ENCODE assay signal across 10 cellular contexts in genomic region chr2:54709341-54709809, GRCh38. TPM values are rescaled to one million over a fixed set of nuclear protein-coding genes. Genes with fewer than 3 reads are reported as not detected.
DNase-seq lines count a peak whose midpoint lies in the region; ATAC-seq, FAIRE-seq and TF ChIP-seq lines count a peak whose summit lies in the region.
"Had no signal": no experiment of that assay in that cellular context is flagged by ENCODE, and none has a peak within 500 bp of the region (broad histone marks: within the 10 kb centered on the region; RNA-seq: fewer than 3 reads in every experiment).

No MANE protein-coding gene starts in this region.

- H3K36me3 Mint-ChIP-seq in activated T-helper 17 cell treated with anti-CD3 and anti-CD28 coated beads, Interleukin-2, amount 50 U/mL, for 72 hours (ENCODE audit: low read depth), result no peaks in the 10 kb centered on the region

- no peak for DNase-seq in HFF-Myc (ENCODE audit: extremely low read depth, low read depth)
- DNase-seq in keratinocyte (ENCODE audit: low read depth, low spot score), result no peak
- DNase-seq in stimulated activated naive CD8-positive, alpha-beta T cell treated with anti-CD3 and anti-CD28 coated beads, Interleukin-15, amount 100 ng/mL, for 72 hours, result peak in 1 of 2 donors; percentile 28
- no peak for DNase-seq in NCI-H748 treated with DMSO at 0.1 percent for 48 hours (lab: John Stamatoyannopoulos, UW)
- no peak for DNase-seq in NCI-H446 treated with DMSO at 0.1 percent for 48 hours (lab: John Stamatoyannopoulos, UW)
- no peak for DNase-seq in kidney glomerular epithelial cell (lab: John Stamatoyannopoulos, UW)

- no peaks in the 10 kb centered on the region for H3K27me3 ChIP-seq in keratinocyte (ENCODE audit: control insufficient read depth, extremely low read depth, insufficient read depth, low read length)

- dilution Hi-C loops in keratinocyte (cut with MboI; ENCODE audit: extremely low pct_ligation_motif_present, low sequenced_read_pairs), result no loop called here

- H3K9me3 Mint-ChIP-seq in activated T-helper 17 cell treated with anti-CD3 and anti-CD28 coated beads, Interleukin-2, amount 50 U/mL, for 72 hours, result no peaks in the 10 kb centered on the region
- H3K9me3 Mint-ChIP-seq in stimulated activated naive CD8-positive, alpha-beta T cell treated with anti-CD3 and anti-CD28 coated beads, Interleukin-15, amount 100 ng/mL, for 72 hours, result no peaks in the 10 kb centered on the region

- no peaks in the 10 kb centered on the region for H3K79me2 ChIP-seq in keratinocyte (ENCODE audit: control insufficient read depth, insufficient read depth, low read length)

- peak overlapping the region; percentile 88 for H2AFZ ChIP-seq in keratinocyte (ENCODE audit: control insufficient read depth, low read length)

- ATAC-seq in activated T-helper 17 cell treated with anti-CD3 and anti-CD28 coated beads, Interleukin-2, amount 50 U/mL, for 72 hours (replicated peaks), result peak; percentile 51
- peak; percentile 72 for ATAC-seq in stimulated activated naive CD8-positive, alpha-beta T cell treated with anti-CD3 and anti-CD28 coated beads, Interleukin-15, amount 100 ng/mL, for 72 hours
- ATAC-seq in HG03520 (IDR thresholded peaks at IDR 0.05; ENCODE audit: unreplicated experiment), result no peak
- ATAC-seq: HCT116 had no signal

- H3K4me3 Mint-ChIP-seq in activated T-helper 17 cell treated with anti-CD3 and anti-CD28 coated beads, Interleukin-2, amount 50 U/mL, for 72 hours, result peak overlapping the region; percentile 37
- peak overlapping the region; percentile 74 to 87 for H3K4me3 Mint-ChIP-seq in stimulated activated naive CD8-positive, alpha-beta T cell treated with anti-CD3 and anti-CD28 coated beads, Interleukin-15, amount 100 ng/mL, for 72 hours

- H3K4me3 ChIP-seq in HFF-Myc (replicated peaks; ENCODE audit: low read depth, low read length) (peak overlapping the region; percentile 22; the same call in 1 of the 2 replicates), keratinocyte (ENCODE audit: control insufficient read depth in 2 of 3, extremely low read depth in 1 of 3, insufficient read depth in 2 of 3, low read depth in 1 of 3, low read length in 3 of 3) (peak overlapping the region in 2 of 3 experiments; percentile 52 to 58)

- peak overlapping the region; percentile 53 for H3K9ac ChIP-seq in keratinocyte (ENCODE audit: control insufficient read depth, extremely low read depth, insufficient read depth, low read length)

- no peaks in the 10 kb centered on the region for H3K9me1 ChIP-seq in keratinocyte (ENCODE audit: control insufficient read depth, extremely low read depth, insufficient read depth, low read length)

- H3K4me1 Mint-ChIP-seq in activated T-helper 17 cell treated with anti-CD3 and anti-CD28 coated beads, Interleukin-2, amount 50 U/mL, for 72 hours, result peaks cover 3% of the 10 kb centered on the region
- peaks cover 19% of the 10 kb centered on the region for H3K4me1 Mint-ChIP-seq in stimulated activated naive CD8-positive, alpha-beta T cell treated with anti-CD3 and anti-CD28 coated beads, Interleukin-15, amount 100 ng/mL, for 72 hours

- no peaks in the 10 kb centered on the region for H4K20me1 ChIP-seq in keratinocyte (ENCODE audit: control insufficient read depth, extremely low read depth, insufficient read depth, low read length)

- peak overlapping the region; percentile 83 for H3K4me2 ChIP-seq in keratinocyte (ENCODE audit: control insufficient read depth, extremely low read depth, insufficient read depth, low read depth, low read length)

- H3K27me3 Mint-ChIP-seq in activated T-helper 17 cell treated with anti-CD3 and anti-CD28 coated beads, Interleukin-2, amount 50 U/mL, for 72 hours, result peaks cover 13% of the 10 kb centered on the region
- H3K27me3 Mint-ChIP-seq in stimulated activated naive CD8-positive, alpha-beta T cell treated with anti-CD3 and anti-CD28 coated beads, Interleukin-15, amount 100 ng/mL, for 72 hours, result peaks cover 42% of the 10 kb centered on the region

- H3K9me3 ChIP-seq in keratinocyte (ENCODE audit: control insufficient read depth, low read depth, low read length), result no peaks in the 10 kb centered on the region

- H3K4me1 ChIP-seq in keratinocyte (ENCODE audit: control insufficient read depth, extremely low read depth, insufficient read depth, low read length), result peaks cover 10% of the 10 kb centered on the region

- FAIRE-seq in keratinocyte (lab: Jason Lieb, UNC), result no peak

- H3K27ac ChIP-seq in keratinocyte (ENCODE audit: control insufficient read depth, insufficient read depth, low read length), result no peak overlapping the region
- H3K27ac ChIP-seq: WERI-Rb-1 had no signal

- no peak overlapping the region for H3K27ac Mint-ChIP-seq in activated T-helper 17 cell treated with anti-CD3 and anti-CD28 coated beads, Interleukin-2, amount 50 U/mL, for 72 hours
- no peak overlapping the region for H3K27ac Mint-ChIP-seq in stimulated activated naive CD8-positive, alpha-beta T cell treated with anti-CD3 and anti-CD28 coated beads, Interleukin-15, amount 100 ng/mL, for 72 hours

- no peaks in the 10 kb centered on the region for H3K36me3 ChIP-seq in keratinocyte (ENCODE audit: control insufficient read depth in 2 of 2, extremely low read depth in 1 of 2, insufficient read depth in 2 of 2, low read length in 2 of 2)
- H3K36me3 ChIP-seq: WERI-Rb-1 had no signal

- TF ChIP-seq CTCF in HFF-Myc (IDR thresholded peaks at IDR 0.05; ENCODE audit: low read depth, low read length, missing control alignments) (no peak), keratinocyte (optimal IDR thresholded peaks at IDR 0.05 in 1 of 3, IDR thresholded peaks at IDR 0.05 in 1 of 3, conservative IDR thresholded peaks at IDR 0.05 in 1 of 3; ENCODE audit: extremely low read depth in 1 of 3, insufficient read depth in 2 of 3, low read length in 3 of 3) (no peak)

RNA-seq across cellular contexts. Expression of gene EML6, which starts 14.1 kb away (rescaled TPM):
- total RNA-seq in activated T-helper 17 cell treated with anti-CD3 and anti-CD28 coated beads, Interleukin-2, amount 50 U/mL, for 72 hours, result 1 to 10 TPM; 1.0 to 1.4 TPM
- polyA plus RNA-seq in keratinocyte, result 0.26 to 2.0 TPM (median 0.96 TPM) in 3 replicates
- polyA plus RNA-seq in keratinocyte (2011; ENCODE audit: low read depth), result 1.1 TPM
- polyA plus RNA-seq in keratinocyte (2011; cell fraction: cytosol; rRNA removed), result 0.36 and 0.57 TPM in 2 replicates
- 1.9 and 4.1 TPM in 2 replicates for polyA plus RNA-seq in keratinocyte (2011; cell fraction: nucleus; rRNA removed)
- polyA plus RNA-seq in keratinocyte (2012; ENCODE audit: low replicate concordance), result 0.38 and 1.6 TPM in 2 replicates
- 1.0 to 1.8 TPM (median 1.7 TPM) in 3 replicates for polyA minus RNA-seq in keratinocyte
- polyA minus RNA-seq in keratinocyte (2011; cell fraction: cytosol; rRNA and poly(A)+ RNA removed), result not detected
- 0.84 and 2.3 TPM in 2 replicates for polyA minus RNA-seq in keratinocyte (2011; cell fraction: nucleus; rRNA and poly(A)+ RNA removed)
